In the genomic region with DNA sequence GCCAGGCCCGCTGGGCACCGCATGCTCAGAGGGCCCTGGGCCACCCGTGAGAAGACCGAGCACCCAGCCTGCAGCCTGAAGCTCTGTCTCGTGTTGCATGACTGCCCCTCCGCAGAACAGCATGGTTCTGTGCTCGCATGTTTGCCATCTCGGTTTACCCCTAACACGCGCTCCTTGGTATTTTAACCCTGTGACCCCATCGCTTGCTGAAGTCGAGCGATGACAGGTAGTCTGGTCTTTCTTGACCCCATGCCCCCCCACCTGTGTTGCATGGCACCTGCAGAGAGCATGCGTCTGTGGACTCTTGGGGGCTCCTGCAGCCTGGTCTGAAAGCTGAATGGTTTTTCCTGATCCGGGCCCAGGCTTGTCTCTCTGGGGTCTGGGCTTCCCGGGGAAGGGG, we compare ENCODE assay signal across 22 cellular contexts. TPM values are rescaled to one million over a fixed set of nuclear protein-coding genes. Genes with fewer than 3 reads are reported as not detected.
DNase-seq lines count a peak whose midpoint lies in the region; ATAC-seq, FAIRE-seq and TF ChIP-seq lines count a peak whose summit lies in the region.
"Had no signal": no experiment of that assay in that cellular context is flagged by ENCODE, and none has a peak within 500 bp of the region (broad histone marks: within the 10 kb centered on the region; RNA-seq: fewer than 3 reads in every experiment).

No MANE protein-coding gene starts in this region.

- no peak overlapping the region for H3K9ac ChIP-seq in astrocyte (ENCODE audit: low read length)
- H3K9ac ChIP-seq: BLaER1 had no signal

- H3K27me3 ChIP-seq in GM23338 (ENCODE audit: insufficient read depth) (no peaks in the 10 kb centered on the region), astrocyte (ENCODE audit: insufficient read depth, low read length) (no peaks in the 10 kb centered on the region)
- H3K27me3 ChIP-seq: BLaER1 had no signal

- no peaks in the 10 kb centered on the region for H4K20me1 ChIP-seq in GM23338 (replicated peaks; ENCODE audit: insufficient read depth)
- no peaks in the 10 kb centered on the region for H4K20me1 ChIP-seq in astrocyte (ENCODE audit: insufficient read depth, low read length)
- H4K20me1 ChIP-seq: BLaER1 had no signal

- no peaks in the 10 kb centered on the region for H3F3A ChIP-seq in GM23338 (replicated peaks; ENCODE audit: low read depth)

- H3K4me1 Mint-ChIP-seq in GM23338 (no peaks in the 10 kb centered on the region; the same call in 2 of the 3 replicates), astrocyte (ENCODE audit: low read depth, unreplicated experiment) (peaks cover 6% of the 10 kb centered on the region), nephron progenitor cell (peaks cover 22% of the 10 kb centered on the region)
- H3K4me1 Mint-ChIP-seq: B cell; CD4-positive, CD25-positive, alpha-beta regulatory T cell had no signal

- peak overlapping the region; percentile 44; the same call in 1 of the 2 replicates for H3K27ac Mint-ChIP-seq in GM23338
- no peak overlapping the region for H3K27ac Mint-ChIP-seq in astrocyte (ENCODE audit: unreplicated experiment)
- H3K27ac Mint-ChIP-seq in nephron progenitor cell, result peak overlapping the region; percentile 67
- H3K27ac Mint-ChIP-seq: B cell; CD4-positive, CD25-positive, alpha-beta regulatory T cell; CD8-positive, alpha-beta T cell had no signal

- H3K79me2 ChIP-seq in GM23338 (replicated peaks; ENCODE audit: insufficient read depth), result no peaks in the 10 kb centered on the region
- no peaks in the 10 kb centered on the region for H3K79me2 ChIP-seq in astrocyte (ENCODE audit: insufficient read depth, low read length)

- H3K9me3 Mint-ChIP-seq in GM23338 (no peaks in the 10 kb centered on the region), astrocyte (ENCODE audit: unreplicated experiment) (no peaks in the 10 kb centered on the region), nephron progenitor cell (no peaks in the 10 kb centered on the region)
- H3K9me3 Mint-ChIP-seq: CD4-positive, CD25-positive, alpha-beta regulatory T cell; CD8-positive, alpha-beta T cell had no signal

- no peaks in the 10 kb centered on the region for H3K9me3 ChIP-seq in astrocyte (ENCODE audit: insufficient read depth, low read depth, low read length)
- H3K9me3 ChIP-seq: BLaER1, Caco-2, HAP-1 had no signal

- no peaks in the 10 kb centered on the region for H3K4me1 ChIP-seq in GM23338 (ENCODE audit: insufficient read depth)
- H3K4me1 ChIP-seq in astrocyte (ENCODE audit: insufficient read depth, low read length), result no peaks in the 10 kb centered on the region
- H3K4me1 ChIP-seq: BLaER1, Caco-2, HAP-1 had no signal

- H3K9me2 ChIP-seq in GM23338 (ENCODE audit: insufficient read depth), result no peaks in the 10 kb centered on the region

- ATAC-seq in GM23338 (no peak), GM18907 (IDR thresholded peaks at IDR 0.05; ENCODE audit: unreplicated experiment) (no peak)
- ATAC-seq: CD8-positive, alpha-beta T cell had no signal

- H3K4me2 ChIP-seq in GM23338 (no peak overlapping the region), astrocyte (ENCODE audit: low read length) (no peak overlapping the region)
- H3K4me2 ChIP-seq: BLaER1 had no signal

- TF ChIP-seq CTCF in GM23338 (conservative IDR thresholded peaks at IDR 0.05; ENCODE audit: low read depth in 2 of 2), result no peak
- TF ChIP-seq CTCF in astrocyte (IDR thresholded peaks at IDR 0.05; ENCODE audit: insufficient read depth, low read depth, low read length), result no peak
- no peak for TF ChIP-seq CTCF in nephron progenitor cell (IDR thresholded peaks at IDR 0.05)

- H3K27me3 Mint-ChIP-seq in GM23338 (ENCODE audit: insufficient read depth, low read depth, poor library complexity) (peaks cover 6% of the 10 kb centered on the region), astrocyte (ENCODE audit: low read depth, unreplicated experiment) (peaks cover 8% of the 10 kb centered on the region), nephron progenitor cell (ENCODE audit: low read depth, poor library complexity) (peaks cover 3% of the 10 kb centered on the region)

- H3K27ac ChIP-seq in GM23338 (ENCODE audit: low read depth) (no peak overlapping the region), astrocyte (ENCODE audit: low read depth, low read length) (no peak overlapping the region)
- H3K27ac ChIP-seq: 22Rv1, BLaER1, C4-2B had no signal

- H3K4me3 ChIP-seq in GM23338 (no peak overlapping the region), astrocyte (ENCODE audit: insufficient read depth, low read depth, low read length) (no peak overlapping the region)
- H3K4me3 ChIP-seq: BLaER1, HAP-1 had no signal

- H3K36me3 ChIP-seq in GM23338 (ENCODE audit: insufficient read depth) (no peaks in the 10 kb centered on the region), astrocyte (ENCODE audit: insufficient read depth, low read length) (no peaks in the 10 kb centered on the region)
- H3K36me3 ChIP-seq: HAP-1 had no signal

- H3K36me3 Mint-ChIP-seq in GM23338 (ENCODE audit: low read depth) (peaks cover 5% of the 10 kb centered on the region; the same call in 1 of the 3 replicates), astrocyte (ENCODE audit: low read depth, unreplicated experiment) (peaks cover 30% of the 10 kb centered on the region), nephron progenitor cell (ENCODE audit: low read depth) (peaks cover 5% of the 10 kb centered on the region)
- H3K36me3 Mint-ChIP-seq: CD4-positive, CD25-positive, alpha-beta regulatory T cell; CD8-positive, alpha-beta T cell had no signal

- H2AFZ ChIP-seq in GM23338 (no peak overlapping the region), astrocyte (ENCODE audit: low read depth, low read length) (no peak overlapping the region)

- H3K4me3 Mint-ChIP-seq in GM23338, result no peak overlapping the region
- H3K4me3 Mint-ChIP-seq in astrocyte (ENCODE audit: unreplicated experiment), result peak overlapping the region; percentile 20
- no peak overlapping the region for H3K4me3 Mint-ChIP-seq in nephron progenitor cell
- H3K4me3 Mint-ChIP-seq: B cell; CD4-positive, CD25-positive, alpha-beta regulatory T cell; CD8-positive, alpha-beta T cell had no signal

- FAIRE-seq in astrocyte (lab: Jason Lieb, UNC), result no peak
- FAIRE-seq: A204.1, G401.6, GM12892, GM19239, H54 had no signal

- no peak for DNase-seq in GM23338 (ENCODE audit: low spot score)
- DNase-seq in astrocyte (ENCODE audit: low read depth), result no peak
- no peak for DNase-seq in nephron progenitor cell
- no peak for DNase-seq in SIG-M5 treated with dmso at 0.1 percent for 504 hours (lab: John Stamatoyannopoulos, UW; ENCODE audit: unreplicated experiment)
- no peak for DNase-seq in T-helper 2 cell
- DNase-seq: Caco-2; CD4-positive, CD25-positive, alpha-beta regulatory T cell; CD8-positive, alpha-beta T cell; DMS153; DND-41; GOT3 had no signal

TF ChIP-seq in GM23338, 12 proteins besides CTCF, POLR2A, EP300 and RAD21 (continues in another document):
- TF ChIP-seq, protein P1, sequence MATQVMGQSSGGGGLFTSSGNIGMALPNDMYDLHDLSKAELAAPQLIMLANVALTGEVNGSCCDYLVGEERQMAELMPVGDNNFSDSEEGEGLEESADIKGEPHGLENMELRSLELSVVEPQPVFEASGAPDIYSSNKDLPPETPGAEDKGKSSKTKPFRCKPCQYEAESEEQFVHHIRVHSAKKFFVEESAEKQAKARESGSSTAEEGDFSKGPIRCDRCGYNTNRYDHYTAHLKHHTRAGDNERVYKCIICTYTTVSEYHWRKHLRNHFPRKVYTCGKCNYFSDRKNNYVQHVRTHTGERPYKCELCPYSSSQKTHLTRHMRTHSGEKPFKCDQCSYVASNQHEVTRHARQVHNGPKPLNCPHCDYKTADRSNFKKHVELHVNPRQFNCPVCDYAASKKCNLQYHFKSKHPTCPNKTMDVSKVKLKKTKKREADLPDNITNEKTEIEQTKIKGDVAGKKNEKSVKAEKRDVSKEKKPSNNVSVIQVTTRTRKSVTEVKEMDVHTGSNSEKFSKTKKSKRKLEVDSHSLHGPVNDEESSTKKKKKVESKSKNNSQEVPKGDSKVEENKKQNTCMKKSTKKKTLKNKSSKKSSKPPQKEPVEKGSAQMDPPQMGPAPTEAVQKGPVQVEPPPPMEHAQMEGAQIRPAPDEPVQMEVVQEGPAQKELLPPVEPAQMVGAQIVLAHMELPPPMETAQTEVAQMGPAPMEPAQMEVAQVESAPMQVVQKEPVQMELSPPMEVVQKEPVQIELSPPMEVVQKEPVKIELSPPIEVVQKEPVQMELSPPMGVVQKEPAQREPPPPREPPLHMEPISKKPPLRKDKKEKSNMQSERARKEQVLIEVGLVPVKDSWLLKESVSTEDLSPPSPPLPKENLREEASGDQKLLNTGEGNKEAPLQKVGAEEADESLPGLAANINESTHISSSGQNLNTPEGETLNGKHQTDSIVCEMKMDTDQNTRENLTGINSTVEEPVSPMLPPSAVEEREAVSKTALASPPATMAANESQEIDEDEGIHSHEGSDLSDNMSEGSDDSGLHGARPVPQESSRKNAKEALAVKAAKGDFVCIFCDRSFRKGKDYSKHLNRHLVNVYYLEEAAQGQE (IDR thresholded peaks at IDR 0.05; ENCODE audit: unreplicated experiment), result no peak
- TF ChIP-seq EZH2phosphoT487 (IDR thresholded peaks at IDR 0.05; ENCODE audit: unreplicated experiment) (no peak), EZH2 (IDR thresholded peaks at IDR 0.05; ENCODE audit: low read depth, unreplicated experiment) (no peak), ZNF331 (CRISPR knock-in tag; IDR thresholded peaks at IDR 0.05; ENCODE audit: low read depth) (no peak), STAT1 (IDR thresholded peaks at IDR 0.05; ENCODE audit: unreplicated experiment) (no peak)

RNA-seq across cellular contexts. Expression of a gene that starts 26.4 kb away (rescaled TPM):
- 26.9 and 32.6 TPM in 2 replicates for total RNA-seq in GM23338 (2014; rRNA removed; shearing (Covaris generic))
- polyA plus RNA-seq in GM23338 (2016; fragmentation: Nextera tagmentation; extraction: Ambion mirVana), result 14.6 and 15.8 TPM in 2 replicates
- total RNA-seq in astrocyte, result 20.9 and 21.7 TPM in 2 replicates

RNA-seq across cellular contexts. Expression of a gene that starts 55.4 kb away (rescaled TPM):
- total RNA-seq in GM23338 (2014; rRNA removed; shearing (Covaris generic)), result 33.1 and 48.7 TPM in 2 replicates
- polyA plus RNA-seq in GM23338 (2016; fragmentation: Nextera tagmentation; extraction: Ambion mirVana), result 24.1 and 29.9 TPM in 2 replicates
- 35.0 and 39.4 TPM in 2 replicates for total RNA-seq in astrocyte
- polyA plus RNA-seq: CD4-positive, CD25-positive, alpha-beta regulatory T cell had no signal
